ENCODE assay signal across 1 cellular context in the genomic region with DNA sequence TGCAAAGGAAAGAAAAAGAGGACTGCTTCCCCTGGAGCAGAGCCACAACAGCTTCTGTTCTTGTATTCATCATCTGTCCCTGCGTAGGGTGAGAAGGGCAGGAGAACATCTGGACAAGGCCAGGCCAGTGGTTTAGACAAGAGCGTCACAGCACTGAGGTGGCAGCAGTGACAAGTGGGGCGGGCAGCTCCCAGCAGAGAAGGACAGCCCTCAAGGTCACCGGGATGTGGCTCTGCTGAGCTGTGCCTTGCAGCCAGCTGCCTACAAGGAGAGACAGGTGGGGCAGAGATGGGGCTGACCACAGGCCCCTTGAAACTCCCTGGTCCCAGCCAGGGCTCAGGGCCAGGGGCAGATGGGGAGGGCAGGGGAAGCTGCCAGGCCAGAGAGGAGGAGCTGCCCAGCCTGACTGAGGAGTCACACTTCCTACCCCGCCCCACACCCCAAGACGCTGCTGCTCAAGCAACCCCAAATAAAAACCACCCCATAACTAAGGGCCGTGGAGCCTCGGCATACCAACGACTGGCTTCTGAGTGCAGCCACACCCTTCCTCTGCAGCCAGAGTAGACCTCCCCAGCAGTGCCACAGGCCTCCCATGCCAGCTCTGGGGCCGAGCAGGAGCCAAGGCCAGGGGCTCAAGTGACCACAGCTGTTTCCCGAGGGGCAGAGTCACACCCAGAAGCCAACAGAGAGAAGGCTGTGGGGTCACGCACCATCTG.
A peak's percentile ranks its signal among the peaks of the same experiment; 100 is the strongest.
TF ChIP-seq lines count a peak whose summit lies in the region.

No MANE protein-coding gene starts in this region.

TF ChIP-seq in HepG2, 621 proteins besides CTCF, POLR2A, EP300 and RAD21 (continued from another document and continues in another):
- TF ChIP-seq, protein P1, sequence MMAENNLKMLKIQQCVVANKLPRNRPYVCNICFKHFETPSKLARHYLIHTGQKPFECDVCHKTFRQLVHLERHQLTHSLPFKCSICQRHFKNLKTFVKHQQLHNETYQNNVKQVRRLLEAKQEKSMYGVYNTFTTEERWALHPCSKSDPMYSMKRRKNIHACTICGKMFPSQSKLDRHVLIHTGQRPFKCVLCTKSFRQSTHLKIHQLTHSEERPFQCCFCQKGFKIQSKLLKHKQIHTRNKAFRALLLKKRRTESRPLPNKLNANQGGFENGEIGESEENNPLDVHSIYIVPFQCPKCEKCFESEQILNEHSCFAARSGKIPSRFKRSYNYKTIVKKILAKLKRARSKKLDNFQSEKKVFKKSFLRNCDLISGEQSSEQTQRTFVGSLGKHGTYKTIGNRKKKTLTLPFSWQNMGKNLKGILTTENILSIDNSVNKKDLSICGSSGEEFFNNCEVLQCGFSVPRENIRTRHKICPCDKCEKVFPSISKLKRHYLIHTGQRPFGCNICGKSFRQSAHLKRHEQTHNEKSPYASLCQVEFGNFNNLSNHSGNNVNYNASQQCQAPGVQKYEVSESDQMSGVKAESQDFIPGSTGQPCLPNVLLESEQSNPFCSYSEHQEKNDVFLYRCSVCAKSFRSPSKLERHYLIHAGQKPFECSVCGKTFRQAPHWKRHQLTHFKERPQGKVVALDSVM (CRISPR knock-in tag; IDR thresholded peaks at IDR 0.05): no peak
- TF ChIP-seq RFX1 (IDR thresholded peaks at IDR 0.05) (no peak), SAP130 (CRISPR knock-in tag; IDR thresholded peaks at IDR 0.05; ENCODE audit: low read depth) (peak; percentile 33; the same call in 1 of the 2 replicates), ZNF878 (CRISPR knock-in tag; IDR thresholded peaks at IDR 0.05) (no peak), ZFP36 (IDR thresholded peaks at IDR 0.05; ENCODE audit: borderline replicate concordance, low read depth, low read length, partially characterized antibody) (no peak), RAD51 (IDR thresholded peaks at IDR 0.05; ENCODE audit: borderline replicate concordance) (no peak), ZNF569 (CRISPR knock-in tag; IDR thresholded peaks at IDR 0.05; ENCODE audit: borderline replicate concordance) (no peak), REXO4 (CRISPR knock-in tag; IDR thresholded peaks at IDR 0.05; ENCODE audit: borderline replicate concordance) (no peak), FOXM1 (CRISPR knock-in tag; IDR thresholded peaks at IDR 0.05) (no peak), RFXANK (CRISPR knock-in tag; IDR thresholded peaks at IDR 0.05) (no peak), ZNF839 (CRISPR knock-in tag; IDR thresholded peaks at IDR 0.05; ENCODE audit: borderline replicate concordance) (peak; percentile 15; the same call in 1 of the 2 replicates), ATAD3A (CRISPR knock-in tag; IDR thresholded peaks at IDR 0.05) (no peak), SIN3A (IDR thresholded peaks at IDR 0.05; ENCODE audit: borderline replicate concordance, low read depth, low read length) (no peak), HDAC2 (CRISPR knock-in tag; IDR thresholded peaks at IDR 0.05) (no peak), SUZ12 (IDR thresholded peaks at IDR 0.05; ENCODE audit: low read depth, low read length) (no peak), SP4 (CRISPR knock-in tag; IDR thresholded peaks at IDR 0.05) (0 out of 2 replicates have a peak, but pooled peaks have one; percentile 42), EZH2 (conservative IDR thresholded peaks at IDR 0.05; ENCODE audit: low read depth, low read length) (no peak), ZSCAN9 (CRISPR knock-in tag; IDR thresholded peaks at IDR 0.05; ENCODE audit: borderline replicate concordance) (no peak), ZSCAN29 (CRISPR knock-in tag; conservative IDR thresholded peaks at IDR 0.05) (no peak), NR2F1 (CRISPR knock-in tag; IDR thresholded peaks at IDR 0.05) (no peak), RARA (CRISPR knock-in tag; IDR thresholded peaks at IDR 0.05) (no peak), CC2D1A (CRISPR knock-in tag; IDR thresholded peaks at IDR 0.05) (no peak), ZNF460 (CRISPR knock-in tag; IDR thresholded peaks at IDR 0.05; ENCODE audit: borderline replicate concordance) (no peak), KDM2A (CRISPR knock-in tag; IDR thresholded peaks at IDR 0.05; ENCODE audit: borderline replicate concordance, low read depth) (peak; percentile 21; the same call in 1 of the 2 replicates), SYNCRIP (IDR thresholded peaks at IDR 0.05; ENCODE audit: insufficient read depth, low read depth, low read length) (no peak), ZBTB38 (CRISPR knock-in tag; IDR thresholded peaks at IDR 0.05) (peak; percentile 32; the same call in 1 of the 2 replicates), ZNF484 (CRISPR knock-in tag; IDR thresholded peaks at IDR 0.05; ENCODE audit: borderline replicate concordance, low read depth) (no peak), ZNF431 (CRISPR knock-in tag; IDR thresholded peaks at IDR 0.05; ENCODE audit: borderline replicate concordance, low read depth) (no peak), ZNF367 (CRISPR knock-in tag; IDR thresholded peaks at IDR 0.05; ENCODE audit: borderline replicate concordance) (no peak), FOXA3 (CRISPR knock-in tag; IDR thresholded peaks at IDR 0.05) (no peak), ZFP82 (CRISPR knock-in tag; IDR thresholded peaks at IDR 0.05; ENCODE audit: borderline replicate concordance) (no peak), ZNF530 (CRISPR knock-in tag; IDR thresholded peaks at IDR 0.05; ENCODE audit: low read depth) (no peak), ZNF20 (CRISPR knock-in tag; IDR thresholded peaks at IDR 0.05) (no peak), NAIF1 (CRISPR knock-in tag; IDR thresholded peaks at IDR 0.05; ENCODE audit: borderline replicate concordance) (no peak), HOXA3 (CRISPR knock-in tag; IDR thresholded peaks at IDR 0.05) (0 out of 2 replicates have a peak, but pooled peaks have one; percentile 10), HOXA9 (CRISPR knock-in tag; IDR thresholded peaks at IDR 0.05; ENCODE audit: borderline replicate concordance) (no peak), TARDBP (CRISPR knock-in tag; IDR thresholded peaks at IDR 0.05) (no peak), ATF7-NPFF (CRISPR knock-in tag; IDR thresholded peaks at IDR 0.05; ENCODE audit: low read depth) (0 out of 2 replicates have a peak, but pooled peaks have one; percentile 31), ZNF331 (CRISPR knock-in tag; IDR thresholded peaks at IDR 0.05) (peak; percentile 69), SRY (CRISPR knock-in tag; IDR thresholded peaks at IDR 0.05) (no peak)
- TF ChIP-seq, protein P2, sequence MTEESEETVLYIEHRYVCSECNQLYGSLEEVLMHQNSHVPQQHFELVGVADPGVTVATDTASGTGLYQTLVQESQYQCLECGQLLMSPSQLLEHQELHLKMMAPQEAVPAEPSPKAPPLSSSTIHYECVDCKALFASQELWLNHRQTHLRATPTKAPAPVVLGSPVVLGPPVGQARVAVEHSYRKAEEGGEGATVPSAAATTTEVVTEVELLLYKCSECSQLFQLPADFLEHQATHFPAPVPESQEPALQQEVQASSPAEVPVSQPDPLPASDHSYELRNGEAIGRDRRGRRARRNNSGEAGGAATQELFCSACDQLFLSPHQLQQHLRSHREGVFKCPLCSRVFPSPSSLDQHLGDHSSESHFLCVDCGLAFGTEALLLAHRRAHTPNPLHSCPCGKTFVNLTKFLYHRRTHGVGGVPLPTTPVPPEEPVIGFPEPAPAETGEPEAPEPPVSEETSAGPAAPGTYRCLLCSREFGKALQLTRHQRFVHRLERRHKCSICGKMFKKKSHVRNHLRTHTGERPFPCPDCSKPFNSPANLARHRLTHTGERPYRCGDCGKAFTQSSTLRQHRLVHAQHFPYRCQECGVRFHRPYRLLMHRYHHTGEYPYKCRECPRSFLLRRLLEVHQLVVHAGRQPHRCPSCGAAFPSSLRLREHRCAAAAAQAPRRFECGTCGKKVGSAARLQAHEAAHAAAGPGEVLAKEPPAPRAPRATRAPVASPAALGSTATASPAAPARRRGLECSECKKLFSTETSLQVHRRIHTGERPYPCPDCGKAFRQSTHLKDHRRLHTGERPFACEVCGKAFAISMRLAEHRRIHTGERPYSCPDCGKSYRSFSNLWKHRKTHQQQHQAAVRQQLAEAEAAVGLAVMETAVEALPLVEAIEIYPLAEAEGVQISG (CRISPR knock-in tag; IDR thresholded peaks at IDR 0.05): 0 out of 2 replicates have a peak, but pooled peaks have one; percentile 33
- TF ChIP-seq, protein P3, sequence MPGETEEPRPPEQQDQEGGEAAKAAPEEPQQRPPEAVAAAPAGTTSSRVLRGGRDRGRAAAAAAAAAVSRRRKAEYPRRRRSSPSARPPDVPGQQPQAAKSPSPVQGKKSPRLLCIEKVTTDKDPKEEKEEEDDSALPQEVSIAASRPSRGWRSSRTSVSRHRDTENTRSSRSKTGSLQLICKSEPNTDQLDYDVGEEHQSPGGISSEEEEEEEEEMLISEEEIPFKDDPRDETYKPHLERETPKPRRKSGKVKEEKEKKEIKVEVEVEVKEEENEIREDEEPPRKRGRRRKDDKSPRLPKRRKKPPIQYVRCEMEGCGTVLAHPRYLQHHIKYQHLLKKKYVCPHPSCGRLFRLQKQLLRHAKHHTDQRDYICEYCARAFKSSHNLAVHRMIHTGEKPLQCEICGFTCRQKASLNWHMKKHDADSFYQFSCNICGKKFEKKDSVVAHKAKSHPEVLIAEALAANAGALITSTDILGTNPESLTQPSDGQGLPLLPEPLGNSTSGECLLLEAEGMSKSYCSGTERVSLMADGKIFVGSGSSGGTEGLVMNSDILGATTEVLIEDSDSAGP (CRISPR knock-in tag; IDR thresholded peaks at IDR 0.05; ENCODE audit: borderline replicate concordance): 0 out of 2 replicates have a peak, but pooled peaks have one; percentile 32
- TF ChIP-seq, protein P4, sequence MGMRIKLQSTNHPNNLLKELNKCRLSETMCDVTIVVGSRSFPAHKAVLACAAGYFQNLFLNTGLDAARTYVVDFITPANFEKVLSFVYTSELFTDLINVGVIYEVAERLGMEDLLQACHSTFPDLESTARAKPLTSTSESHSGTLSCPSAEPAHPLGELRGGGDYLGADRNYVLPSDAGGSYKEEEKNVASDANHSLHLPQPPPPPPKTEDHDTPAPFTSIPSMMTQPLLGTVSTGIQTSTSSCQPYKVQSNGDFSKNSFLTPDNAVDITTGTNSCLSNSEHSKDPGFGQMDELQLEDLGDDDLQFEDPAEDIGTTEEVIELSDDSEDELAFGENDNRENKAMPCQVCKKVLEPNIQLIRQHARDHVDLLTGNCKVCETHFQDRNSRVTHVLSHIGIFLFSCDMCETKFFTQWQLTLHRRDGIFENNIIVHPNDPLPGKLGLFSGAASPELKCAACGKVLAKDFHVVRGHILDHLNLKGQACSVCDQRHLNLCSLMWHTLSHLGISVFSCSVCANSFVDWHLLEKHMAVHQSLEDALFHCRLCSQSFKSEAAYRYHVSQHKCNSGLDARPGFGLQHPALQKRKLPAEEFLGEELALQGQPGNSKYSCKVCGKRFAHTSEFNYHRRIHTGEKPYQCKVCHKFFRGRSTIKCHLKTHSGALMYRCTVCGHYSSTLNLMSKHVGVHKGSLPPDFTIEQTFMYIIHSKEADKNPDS (CRISPR knock-in tag; IDR thresholded peaks at IDR 0.05): no peak
- TF ChIP-seq, protein P5, sequence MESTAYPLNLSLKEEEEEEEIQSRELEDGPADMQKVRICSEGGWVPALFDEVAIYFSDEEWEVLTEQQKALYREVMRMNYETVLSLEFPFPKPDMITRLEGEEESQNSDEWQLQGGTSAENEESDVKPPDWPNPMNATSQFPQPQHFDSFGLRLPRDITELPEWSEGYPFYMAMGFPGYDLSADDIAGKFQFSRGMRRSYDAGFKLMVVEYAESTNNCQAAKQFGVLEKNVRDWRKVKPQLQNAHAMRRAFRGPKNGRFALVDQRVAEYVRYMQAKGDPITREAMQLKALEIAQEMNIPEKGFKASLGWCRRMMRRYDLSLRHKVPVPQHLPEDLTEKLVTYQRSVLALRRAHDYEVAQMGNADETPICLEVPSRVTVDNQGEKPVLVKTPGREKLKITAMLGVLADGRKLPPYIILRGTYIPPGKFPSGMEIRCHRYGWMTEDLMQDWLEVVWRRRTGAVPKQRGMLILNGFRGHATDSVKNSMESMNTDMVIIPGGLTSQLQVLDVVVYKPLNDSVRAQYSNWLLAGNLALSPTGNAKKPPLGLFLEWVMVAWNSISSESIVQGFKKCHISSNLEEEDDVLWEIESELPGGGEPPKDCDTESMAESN (CRISPR knock-in tag; conservative IDR thresholded peaks at IDR 0.05): 0 out of 2 replicates have a peak, but pooled peaks have one; percentile 26
- TF ChIP-seq, protein P6, sequence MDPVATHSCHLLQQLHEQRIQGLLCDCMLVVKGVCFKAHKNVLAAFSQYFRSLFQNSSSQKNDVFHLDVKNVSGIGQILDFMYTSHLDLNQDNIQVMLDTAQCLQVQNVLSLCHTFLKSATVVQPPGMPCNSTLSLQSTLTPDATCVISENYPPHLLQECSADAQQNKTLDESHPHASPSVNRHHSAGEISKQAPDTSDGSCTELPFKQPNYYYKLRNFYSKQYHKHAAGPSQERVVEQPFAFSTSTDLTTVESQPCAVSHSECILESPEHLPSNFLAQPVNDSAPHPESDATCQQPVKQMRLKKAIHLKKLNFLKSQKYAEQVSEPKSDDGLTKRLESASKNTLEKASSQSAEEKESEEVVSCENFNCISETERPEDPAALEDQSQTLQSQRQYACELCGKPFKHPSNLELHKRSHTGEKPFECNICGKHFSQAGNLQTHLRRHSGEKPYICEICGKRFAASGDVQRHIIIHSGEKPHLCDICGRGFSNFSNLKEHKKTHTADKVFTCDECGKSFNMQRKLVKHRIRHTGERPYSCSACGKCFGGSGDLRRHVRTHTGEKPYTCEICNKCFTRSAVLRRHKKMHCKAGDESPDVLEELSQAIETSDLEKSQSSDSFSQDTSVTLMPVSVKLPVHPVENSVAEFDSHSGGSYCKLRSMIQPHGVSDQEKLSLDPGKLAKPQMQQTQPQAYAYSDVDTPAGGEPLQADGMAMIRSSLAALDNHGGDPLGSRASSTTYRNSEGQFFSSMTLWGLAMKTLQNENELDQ (CRISPR knock-in tag; IDR thresholded peaks at IDR 0.05; ENCODE audit: borderline replicate concordance): no peak
- TF ChIP-seq, protein P7, sequence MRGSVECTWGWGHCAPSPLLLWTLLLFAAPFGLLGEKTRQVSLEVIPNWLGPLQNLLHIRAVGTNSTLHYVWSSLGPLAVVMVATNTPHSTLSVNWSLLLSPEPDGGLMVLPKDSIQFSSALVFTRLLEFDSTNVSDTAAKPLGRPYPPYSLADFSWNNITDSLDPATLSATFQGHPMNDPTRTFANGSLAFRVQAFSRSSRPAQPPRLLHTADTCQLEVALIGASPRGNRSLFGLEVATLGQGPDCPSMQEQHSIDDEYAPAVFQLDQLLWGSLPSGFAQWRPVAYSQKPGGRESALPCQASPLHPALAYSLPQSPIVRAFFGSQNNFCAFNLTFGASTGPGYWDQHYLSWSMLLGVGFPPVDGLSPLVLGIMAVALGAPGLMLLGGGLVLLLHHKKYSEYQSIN (CRISPR knock-in tag; IDR thresholded peaks at IDR 0.05; ENCODE audit: borderline replicate concordance): no peak
- TF ChIP-seq, protein P8, sequence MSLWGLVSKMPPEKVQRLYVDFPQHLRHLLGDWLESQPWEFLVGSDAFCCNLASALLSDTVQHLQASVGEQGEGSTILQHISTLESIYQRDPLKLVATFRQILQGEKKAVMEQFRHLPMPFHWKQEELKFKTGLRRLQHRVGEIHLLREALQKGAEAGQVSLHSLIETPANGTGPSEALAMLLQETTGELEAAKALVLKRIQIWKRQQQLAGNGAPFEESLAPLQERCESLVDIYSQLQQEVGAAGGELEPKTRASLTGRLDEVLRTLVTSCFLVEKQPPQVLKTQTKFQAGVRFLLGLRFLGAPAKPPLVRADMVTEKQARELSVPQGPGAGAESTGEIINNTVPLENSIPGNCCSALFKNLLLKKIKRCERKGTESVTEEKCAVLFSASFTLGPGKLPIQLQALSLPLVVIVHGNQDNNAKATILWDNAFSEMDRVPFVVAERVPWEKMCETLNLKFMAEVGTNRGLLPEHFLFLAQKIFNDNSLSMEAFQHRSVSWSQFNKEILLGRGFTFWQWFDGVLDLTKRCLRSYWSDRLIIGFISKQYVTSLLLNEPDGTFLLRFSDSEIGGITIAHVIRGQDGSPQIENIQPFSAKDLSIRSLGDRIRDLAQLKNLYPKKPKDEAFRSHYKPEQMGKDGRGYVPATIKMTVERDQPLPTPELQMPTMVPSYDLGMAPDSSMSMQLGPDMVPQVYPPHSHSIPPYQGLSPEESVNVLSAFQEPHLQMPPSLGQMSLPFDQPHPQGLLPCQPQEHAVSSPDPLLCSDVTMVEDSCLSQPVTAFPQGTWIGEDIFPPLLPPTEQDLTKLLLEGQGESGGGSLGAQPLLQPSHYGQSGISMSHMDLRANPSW (CRISPR knock-in tag; IDR thresholded peaks at IDR 0.05; ENCODE audit: borderline replicate concordance): no peak
